In genomic region chr3:43105224-43105596, GRCh38 we compare ENCODE assay signal across 8 cellular contexts. TPM values are rescaled to one million over a fixed set of nuclear protein-coding genes. Genes with fewer than 3 reads are reported as not detected.
DNase-seq lines count a peak whose midpoint lies in the region; ATAC-seq and TF ChIP-seq lines count a peak whose summit lies in the region.

No MANE protein-coding gene starts in this region.

- DNase-seq in HuH-7 (ENCODE audit: low spot score) (peak; percentile 24), left ventricle myocardium inferior (no peak), NCI-H446 treated with DMSO at 0.1 percent for 48 hours (lab: John Stamatoyannopoulos, UW) (no peak), ureter (ENCODE audit: low spot score) (no peak), GF-D8 (lab: John Stamatoyannopoulos, UW) (no peak)
- peak; percentile 40 to 56 for DNase-seq in activated T-cell treated with anti-CD3 and anti-CD28 coated beads, Interleukin-2, amount 50 U/mL, for 48 hours

- H3K9ac ChIP-seq in skeletal muscle tissue (ENCODE audit: low read depth in 1 of 3, low read length in 3 of 3), result peak overlapping the region; percentile 52 to 66 (median 54)

- H3K4me1 ChIP-seq in left ventricle myocardium inferior (peaks cover 45% of the 10 kb centered on the region), skeletal muscle tissue (ENCODE audit: control insufficient read depth in 3 of 3, insufficient read depth in 3 of 3, low read length in 3 of 3) (peaks cover 11 to 13% (median 13%) of the 10 kb centered on the region in 3 donors)

- no peak for ATAC-seq in GM19397 (IDR thresholded peaks at IDR 0.05; ENCODE audit: unreplicated experiment)

- H3K36me3 ChIP-seq in left ventricle myocardium inferior (no peaks in the 10 kb centered on the region), skeletal muscle tissue (ENCODE audit: control insufficient read depth in 3 of 3, insufficient read depth in 3 of 3, low read length in 3 of 3) (no peaks in the 10 kb centered on the region)

- H3K27ac ChIP-seq in left ventricle myocardium inferior (replicated peaks) (peak overlapping the region; percentile 62), skeletal muscle tissue (ENCODE audit: low read depth, low read length) (no peak overlapping the region)

- intact Hi-C loops in left ventricle myocardium inferior (cut with micrococcal nuclease), result no loop called here

- H3K27me3 ChIP-seq in left ventricle myocardium inferior (ENCODE audit: low read depth) (no peaks in the 10 kb centered on the region), skeletal muscle tissue (ENCODE audit: control insufficient read depth in 3 of 3, insufficient read depth in 3 of 3, low read length in 3 of 3) (no peaks in the 10 kb centered on the region)

- H3K9me3 ChIP-seq in left ventricle myocardium inferior (replicated peaks) (no peaks in the 10 kb centered on the region), skeletal muscle tissue (ENCODE audit: control insufficient read depth in 3 of 3, low read length in 3 of 3) (no peaks in the 10 kb centered on the region)

- peak overlapping the region; percentile 92 for H3K4me3 ChIP-seq in left ventricle myocardium inferior
- H3K4me3 ChIP-seq in skeletal muscle tissue (ENCODE audit: low read length in 3 of 3), result peak overlapping the region; percentile 73 to 79 (median 78)

- no peak for TF ChIP-seq CTCF in left ventricle myocardium inferior (IDR thresholded peaks at IDR 0.05; ENCODE audit: borderline replicate concordance)

RNA-seq across cellular contexts. Expression of gene POMGNT2, which starts 0.7 kb away (rescaled TPM):
- 21.7 TPM for total RNA-seq in left ventricle myocardium inferior
- total RNA-seq in skeletal muscle tissue, result 13.0 TPM
- 9.2 TPM for total RNA-seq in ureter

Comparison
In these comparisons a context has a peak if more than half of its experiments do, and no peak if none do; other contexts are left out.
1. DNase-seq: peak in HuH-7 (single experiment) and activated T-cell treated with anti-CD3 and anti-CD28 coated beads, Interleukin-2, amount 50 U/mL, for 48 hours (2 of 2); none in left ventricle myocardium inferior (single experiment), NCI-H446 treated with DMSO at 0.1 percent for 48 hours (single experiment), ureter (single experiment) and GF-D8 (single experiment).